31 cellular contexts compared by ENCODE assay signal in genomic region chr22:23450434-23450795, GRCh38.
"Had no signal": no experiment of that assay in that cellular context is flagged by ENCODE, and none has a peak within 500 bp of the region (broad histone marks: within the 10 kb centered on the region; RNA-seq: fewer than 3 reads in every experiment).

No MANE protein-coding gene starts in this region.

- H3K4me3 Mint-ChIP-seq: activated CD4-positive, alpha-beta memory T cell treated with anti-CD3 and anti-CD28 coated beads for 36 hours; activated naive CD4-positive, alpha-beta T cell treated with anti-CD3 and anti-CD28 coated beads for 36 hours; activated naive CD8-positive, alpha-beta T cell; activated naive CD8-positive, alpha-beta T cell treated with anti-CD3 and anti-CD28 coated beads, Interleukin-2, amount 50 U/mL, for 24 hours; activated T-cell treated with anti-CD3 and anti-CD28 coated beads, Interleukin-2, amount 50 U/mL, for 4 hours; activated T-helper 1 cell treated with anti-CD3 and anti-CD28 coated beads, Interleukin-12 subunit alpha, Interleukin-12 subunit beta, Interleukin-2, Interleukin-4 antibody, amounts not matched to agents 30 ng/mL and 10 ng/mL and 1 ng/mL, durations not matched to agents 14 hours and 24 hours and 36 hours; T-helper 1 cell treated with Interleukin-12 subunit alpha and Interleukin-12 subunit beta and Interleukin-4 antibody, amounts not matched to agents 30 μg/mL and 1 μg/mL, for 36 hours; T-helper 2 cell treated with Interferon-gamma antibody and Interleukin-4, amounts not matched to agents 5 μg/mL and 100 μg/mL, for 36 hours had no signal

- H3K4me1 ChIP-seq: Peyer's patch, SJSA1 had no signal

- H3K27me3 ChIP-seq: brain microvascular endothelial cell, Peyer's patch had no signal

- H3K4me2 ChIP-seq: SK-N-SH had no signal

- H3K27ac ChIP-seq: brain microvascular endothelial cell, Peyer's patch, SJSA1 had no signal

- H3K27ac Mint-ChIP-seq: activated CD4-positive, alpha-beta memory T cell treated with anti-CD3 and anti-CD28 coated beads for 36 hours; activated naive CD4-positive, alpha-beta T cell treated with anti-CD3 and anti-CD28 coated beads for 36 hours; activated naive CD8-positive, alpha-beta T cell; activated naive CD8-positive, alpha-beta T cell treated with anti-CD3 and anti-CD28 coated beads, Interleukin-2, amount 50 U/mL, for 24 hours; activated T-helper 1 cell treated with anti-CD3 and anti-CD28 coated beads, Interleukin-12 subunit alpha, Interleukin-12 subunit beta, Interleukin-2, Interleukin-4 antibody, amounts not matched to agents 30 ng/mL and 10 ng/mL and 1 ng/mL, durations not matched to agents 14 hours and 24 hours and 36 hours; T-helper 1 cell treated with Interleukin-12 subunit alpha and Interleukin-12 subunit beta and Interleukin-4 antibody, amounts not matched to agents 30 μg/mL and 1 μg/mL, for 36 hours; T-helper 2 cell treated with Interferon-gamma antibody and Interleukin-4, amounts not matched to agents 5 μg/mL and 100 μg/mL, for 36 hours had no signal

- FAIRE-seq: TTC549 had no signal

- H3K36me3 ChIP-seq: brain microvascular endothelial cell, Peyer's patch, SJSA1 had no signal

- H3K4me3 ChIP-seq: Peyer's patch, SJSA1 had no signal

- H3K9ac ChIP-seq: SK-N-SH had no signal

- DNase-seq: activated CD4-positive, alpha-beta memory T cell treated with anti-CD3 and anti-CD28 coated beads for 36 hours; activated CD4-positive, alpha-beta T cell treated with anti-CD3 and anti-CD28 coated beads, Interleukin-2, amount 50 U/mL, for 1 hour; activated CD8-positive, alpha-beta memory T cell treated with anti-CD3 and anti-CD28 coated beads, Interleukin-2, amount 50 U/mL, for 4 hours; activated gamma-delta T cell treated with Interleukin-2 at 50 U/mL for 16 hours; activated naive CD4-positive, alpha-beta T cell treated with anti-CD3 and anti-CD28 coated beads for 36 hours; activated naive CD8-positive, alpha-beta T cell treated with anti-CD3 and anti-CD28 coated beads, Interleukin-2, amount 50 U/mL, for 24 hours; activated T-cell treated with anti-CD3 and anti-CD28 coated beads for 4 hours; activated T-cell treated with anti-CD3 and anti-CD28 coated beads, Interleukin-2, amount 50 U/mL, for 4 hours; brain microvascular endothelial cell; central memory CD4-positive, alpha-beta T cell; KG1; MM.1S; MV-4-11; NCI-H1092; NCI-H1436 treated with DMSO at 0.1 percent for 48 hours; NCI-H1694 treated with DMSO at 0.1 percent for 48 hours; NCI-H2029; NCI-H345; NCI-H524 treated with DMSO at 0.1 percent for 48 hours; NK-92 treated with Interleukin-12 subunit alpha and Interleukin-12 subunit beta, amount 100 ng/mL, for 24 hours; PC-3; Peyer's patch; RPMI8226; SHP77 treated with DMSO at 0.1 percent for 48 hours; SK-N-SH had no signal

- H3K9me3 ChIP-seq: Peyer's patch, SJSA1, SK-N-SH had no signal

- ATAC-seq: activated naive CD8-positive, alpha-beta T cell treated with anti-CD3 and anti-CD28 coated beads, Interleukin-2, amount 50 U/mL, for 24 hours; activated T-cell treated with anti-CD3 and anti-CD28 coated beads, Interleukin-2, amount 50 U/mL, for 4 hours; PC-3 had no signal
